2 cellular contexts compared by ENCODE assay signal in genomic region chr2:219829968-219830738, GRCh38.
TF ChIP-seq lines count a peak whose summit lies in the region.

No MANE protein-coding gene starts in this region.

TF ChIP-seq in GM23338, 12 proteins besides CTCF, POLR2A, EP300 and RAD21:
- TF ChIP-seq CREB1 (CRISPR knock-in tag; IDR thresholded peaks at IDR 0.05; ENCODE audit: low read depth) (no peak), ZNF462 (CRISPR knock-in tag; IDR thresholded peaks at IDR 0.05) (no peak), EZH2phosphoT487 (IDR thresholded peaks at IDR 0.05; ENCODE audit: unreplicated experiment) (no peak), REST (IDR thresholded peaks at IDR 0.05; ENCODE audit: unreplicated experiment) (no peak), EZH2 (IDR thresholded peaks at IDR 0.05; ENCODE audit: low read depth, unreplicated experiment) (no peak), ZNF331 (CRISPR knock-in tag; IDR thresholded peaks at IDR 0.05; ENCODE audit: low read depth) (no peak), JUNB (IDR thresholded peaks at IDR 0.05; ENCODE audit: unreplicated experiment) (no peak), ZNF114 (CRISPR knock-in tag; IDR thresholded peaks at IDR 0.05) (no peak), ETS1 (IDR thresholded peaks at IDR 0.05) (no peak), STAT1 (IDR thresholded peaks at IDR 0.05; ENCODE audit: unreplicated experiment) (no peak), NANOG (IDR thresholded peaks at IDR 0.05; ENCODE audit: borderline replicate concordance) (no peak), POLR2AphosphoS5 (IDR thresholded peaks at IDR 0.05; ENCODE audit: low read depth) (no peak)
TF ChIP-seq in GM23338: peak in this region for 0.

TF ChIP-seq in H1, 55 proteins besides CTCF, POLR2A, EP300 and RAD21:
- TF ChIP-seq SIN3A (conservative IDR thresholded peaks at IDR 0.05 in 1 of 2, IDR thresholded peaks at IDR 0.05 in 1 of 2; ENCODE audit: low read depth in 1 of 2, low read length in 2 of 2) = no peak
- TF ChIP-seq HDAC6 (IDR thresholded peaks at IDR 0.05; ENCODE audit: low read depth, low read length) = no peak
- no peak for TF ChIP-seq HDAC2 (IDR thresholded peaks at IDR 0.05; ENCODE audit: borderline replicate concordance in 1 of 2, low read depth in 2 of 2, low read length in 2 of 2)
- TF ChIP-seq TAF7 (optimal IDR thresholded peaks at IDR 0.05; ENCODE audit: borderline replicate concordance, low read depth, low read length) = no peak
- no peak for TF ChIP-seq FOSL1 (IDR thresholded peaks at IDR 0.05; ENCODE audit: insufficient read depth, low read depth, low read length)
